1 cellular context compared by ENCODE assay signal in genomic region chr3:12729313-12729676, GRCh38.
TF ChIP-seq lines count a peak whose summit lies in the region.

No MANE protein-coding gene starts in this region.

TF ChIP-seq in HepG2, 621 proteins besides CTCF, POLR2A, EP300 and RAD21:
- TF ChIP-seq TRAFD1 (CRISPR knock-in tag; IDR thresholded peaks at IDR 0.05; ENCODE audit: borderline replicate concordance) = no peak
- TF ChIP-seq ZNF333 (CRISPR knock-in tag; IDR thresholded peaks at IDR 0.05; ENCODE audit: borderline replicate concordance) = no peak
- TF ChIP-seq ZNF230 (CRISPR knock-in tag; IDR thresholded peaks at IDR 0.05) = no peak
- TF ChIP-seq PRDM15 (CRISPR knock-in tag; IDR thresholded peaks at IDR 0.05) = no peak
- TF ChIP-seq FOXO4 (CRISPR knock-in tag; conservative IDR thresholded peaks at IDR 0.05) = no peak
- no peak for TF ChIP-seq TBL1XR1 (IDR thresholded peaks at IDR 0.05; ENCODE audit: borderline replicate concordance, low read length, partially characterized antibody)
- no peak for TF ChIP-seq ATF2 (CRISPR knock-in tag; IDR thresholded peaks at IDR 0.05)
- TF ChIP-seq KLF13 (CRISPR knock-in tag; IDR thresholded peaks at IDR 0.05) = no peak
- no peak for TF ChIP-seq ZFP36L2 (CRISPR knock-in tag; IDR thresholded peaks at IDR 0.05)
- TF ChIP-seq RFXANK (CRISPR knock-in tag; IDR thresholded peaks at IDR 0.05) = no peak
- no peak for TF ChIP-seq ZBTB40 (IDR thresholded peaks at IDR 0.05)
- TF ChIP-seq ZBTB40 (CRISPR knock-in tag; IDR thresholded peaks at IDR 0.05) = no peak
- TF ChIP-seq TOE1 (CRISPR knock-in tag; IDR thresholded peaks at IDR 0.05) = no peak
